ENCODE assay signal across 1 cellular context in the genomic region with DNA sequence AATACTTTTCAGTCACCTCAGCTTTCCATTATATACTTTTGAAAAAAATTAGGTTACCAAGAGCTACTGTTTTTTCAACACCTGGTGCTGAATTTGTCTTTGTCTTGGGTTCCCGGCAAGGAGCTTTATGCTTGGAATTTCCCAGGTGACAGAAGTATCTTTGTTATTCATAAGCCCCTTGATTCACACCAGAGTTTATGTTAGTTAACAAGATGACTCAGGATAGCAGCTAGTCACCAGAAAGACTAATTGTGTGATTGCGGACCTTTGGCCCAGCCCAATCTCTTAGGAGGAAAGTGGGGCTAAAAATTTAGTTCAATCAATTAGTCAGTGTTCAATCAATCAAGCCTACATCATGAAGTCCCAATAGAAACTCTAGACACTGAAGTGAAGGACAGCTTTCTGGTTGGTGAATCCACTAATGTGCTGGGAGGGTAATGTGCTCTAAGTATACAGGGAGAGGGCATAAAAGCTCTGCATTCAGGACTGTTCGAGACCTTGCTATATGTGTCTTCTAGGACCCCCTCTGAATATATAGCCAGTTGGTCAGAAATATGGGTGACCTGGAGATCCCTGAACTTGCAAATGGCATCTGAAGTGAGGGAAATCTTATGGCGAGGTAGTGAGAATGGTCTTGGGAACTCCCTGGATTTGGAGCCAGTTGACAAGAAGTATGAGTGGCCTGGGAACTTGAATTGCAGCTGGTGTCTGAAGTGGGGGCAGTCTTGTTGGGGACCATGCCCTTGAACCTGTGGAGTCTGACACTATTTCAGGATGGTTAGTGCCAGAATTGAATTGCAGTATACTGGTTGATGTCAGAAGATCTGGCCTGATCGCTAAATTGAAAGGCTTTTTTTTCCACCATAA.
TF ChIP-seq lines count a peak whose summit lies in the region.

No MANE protein-coding gene starts in this region.

TF ChIP-seq in H1, 55 proteins besides CTCF, POLR2A, EP300 and RAD21:
- TF ChIP-seq SRF (IDR thresholded peaks at IDR 0.05; ENCODE audit: low read depth, low read length) = no peak
- TF ChIP-seq, protein P1, sequence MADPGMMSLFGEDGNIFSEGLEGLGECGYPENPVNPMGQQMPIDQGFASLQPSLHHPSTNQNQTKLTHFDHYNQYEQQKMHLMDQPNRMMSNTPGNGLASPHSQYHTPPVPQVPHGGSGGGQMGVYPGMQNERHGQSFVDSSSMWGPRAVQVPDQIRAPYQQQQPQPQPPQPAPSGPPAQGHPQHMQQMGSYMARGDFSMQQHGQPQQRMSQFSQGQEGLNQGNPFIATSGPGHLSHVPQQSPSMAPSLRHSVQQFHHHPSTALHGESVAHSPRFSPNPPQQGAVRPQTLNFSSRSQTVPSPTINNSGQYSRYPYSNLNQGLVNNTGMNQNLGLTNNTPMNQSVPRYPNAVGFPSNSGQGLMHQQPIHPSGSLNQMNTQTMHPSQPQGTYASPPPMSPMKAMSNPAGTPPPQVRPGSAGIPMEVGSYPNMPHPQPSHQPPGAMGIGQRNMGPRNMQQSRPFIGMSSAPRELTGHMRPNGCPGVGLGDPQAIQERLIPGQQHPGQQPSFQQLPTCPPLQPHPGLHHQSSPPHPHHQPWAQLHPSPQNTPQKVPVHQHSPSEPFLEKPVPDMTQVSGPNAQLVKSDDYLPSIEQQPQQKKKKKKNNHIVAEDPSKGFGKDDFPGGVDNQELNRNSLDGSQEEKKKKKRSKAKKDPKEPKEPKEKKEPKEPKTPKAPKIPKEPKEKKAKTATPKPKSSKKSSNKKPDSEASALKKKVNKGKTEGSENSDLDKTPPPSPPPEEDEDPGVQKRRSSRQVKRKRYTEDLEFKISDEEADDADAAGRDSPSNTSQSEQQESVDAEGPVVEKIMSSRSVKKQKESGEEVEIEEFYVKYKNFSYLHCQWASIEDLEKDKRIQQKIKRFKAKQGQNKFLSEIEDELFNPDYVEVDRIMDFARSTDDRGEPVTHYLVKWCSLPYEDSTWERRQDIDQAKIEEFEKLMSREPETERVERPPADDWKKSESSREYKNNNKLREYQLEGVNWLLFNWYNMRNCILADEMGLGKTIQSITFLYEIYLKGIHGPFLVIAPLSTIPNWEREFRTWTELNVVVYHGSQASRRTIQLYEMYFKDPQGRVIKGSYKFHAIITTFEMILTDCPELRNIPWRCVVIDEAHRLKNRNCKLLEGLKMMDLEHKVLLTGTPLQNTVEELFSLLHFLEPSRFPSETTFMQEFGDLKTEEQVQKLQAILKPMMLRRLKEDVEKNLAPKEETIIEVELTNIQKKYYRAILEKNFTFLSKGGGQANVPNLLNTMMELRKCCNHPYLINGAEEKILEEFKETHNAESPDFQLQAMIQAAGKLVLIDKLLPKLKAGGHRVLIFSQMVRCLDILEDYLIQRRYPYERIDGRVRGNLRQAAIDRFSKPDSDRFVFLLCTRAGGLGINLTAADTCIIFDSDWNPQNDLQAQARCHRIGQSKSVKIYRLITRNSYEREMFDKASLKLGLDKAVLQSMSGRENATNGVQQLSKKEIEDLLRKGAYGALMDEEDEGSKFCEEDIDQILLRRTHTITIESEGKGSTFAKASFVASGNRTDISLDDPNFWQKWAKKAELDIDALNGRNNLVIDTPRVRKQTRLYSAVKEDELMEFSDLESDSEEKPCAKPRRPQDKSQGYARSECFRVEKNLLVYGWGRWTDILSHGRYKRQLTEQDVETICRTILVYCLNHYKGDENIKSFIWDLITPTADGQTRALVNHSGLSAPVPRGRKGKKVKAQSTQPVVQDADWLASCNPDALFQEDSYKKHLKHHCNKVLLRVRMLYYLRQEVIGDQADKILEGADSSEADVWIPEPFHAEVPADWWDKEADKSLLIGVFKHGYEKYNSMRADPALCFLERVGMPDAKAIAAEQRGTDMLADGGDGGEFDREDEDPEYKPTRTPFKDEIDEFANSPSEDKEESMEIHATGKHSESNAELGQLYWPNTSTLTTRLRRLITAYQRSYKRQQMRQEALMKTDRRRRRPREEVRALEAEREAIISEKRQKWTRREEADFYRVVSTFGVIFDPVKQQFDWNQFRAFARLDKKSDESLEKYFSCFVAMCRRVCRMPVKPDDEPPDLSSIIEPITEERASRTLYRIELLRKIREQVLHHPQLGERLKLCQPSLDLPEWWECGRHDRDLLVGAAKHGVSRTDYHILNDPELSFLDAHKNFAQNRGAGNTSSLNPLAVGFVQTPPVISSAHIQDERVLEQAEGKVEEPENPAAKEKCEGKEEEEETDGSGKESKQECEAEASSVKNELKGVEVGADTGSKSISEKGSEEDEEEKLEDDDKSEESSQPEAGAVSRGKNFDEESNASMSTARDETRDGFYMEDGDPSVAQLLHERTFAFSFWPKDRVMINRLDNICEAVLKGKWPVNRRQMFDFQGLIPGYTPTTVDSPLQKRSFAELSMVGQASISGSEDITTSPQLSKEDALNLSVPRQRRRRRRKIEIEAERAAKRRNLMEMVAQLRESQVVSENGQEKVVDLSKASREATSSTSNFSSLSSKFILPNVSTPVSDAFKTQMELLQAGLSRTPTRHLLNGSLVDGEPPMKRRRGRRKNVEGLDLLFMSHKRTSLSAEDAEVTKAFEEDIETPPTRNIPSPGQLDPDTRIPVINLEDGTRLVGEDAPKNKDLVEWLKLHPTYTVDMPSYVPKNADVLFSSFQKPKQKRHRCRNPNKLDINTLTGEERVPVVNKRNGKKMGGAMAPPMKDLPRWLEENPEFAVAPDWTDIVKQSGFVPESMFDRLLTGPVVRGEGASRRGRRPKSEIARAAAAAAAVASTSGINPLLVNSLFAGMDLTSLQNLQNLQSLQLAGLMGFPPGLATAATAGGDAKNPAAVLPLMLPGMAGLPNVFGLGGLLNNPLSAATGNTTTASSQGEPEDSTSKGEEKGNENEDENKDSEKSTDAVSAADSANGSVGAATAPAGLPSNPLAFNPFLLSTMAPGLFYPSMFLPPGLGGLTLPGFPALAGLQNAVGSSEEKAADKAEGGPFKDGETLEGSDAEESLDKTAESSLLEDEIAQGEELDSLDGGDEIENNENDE (IDR thresholded peaks at IDR 0.05; ENCODE audit: insufficient replicate concordance, low read length) = peak; percentile 60
- TF ChIP-seq TAF7 (optimal IDR thresholded peaks at IDR 0.05; ENCODE audit: borderline replicate concordance, low read depth, low read length) = peak; percentile 46
- peak; percentile 43; the same call in 1 of the 2 replicates for TF ChIP-seq TAF1 (IDR thresholded peaks at IDR 0.05; ENCODE audit: low read depth, low read length)
- peak; percentile 80 for TF ChIP-seq POU5F1 (IDR thresholded peaks at IDR 0.05; ENCODE audit: low read depth, low read length)
- TF ChIP-seq GABPA (IDR thresholded peaks at IDR 0.05; ENCODE audit: borderline replicate concordance, insufficient read depth, low read length) = no peak
- TF ChIP-seq TEAD4 (IDR thresholded peaks at IDR 0.05; ENCODE audit: low read depth, low read length) = peak; percentile 83; the same call in 1 of the 2 replicates
- no peak for TF ChIP-seq POLR2AphosphoS5 (IDR thresholded peaks at IDR 0.05; ENCODE audit: low read depth, low read length)
- TF ChIP-seq RNF2 (IDR thresholded peaks at IDR 0.05; ENCODE audit: borderline replicate concordance, low read depth, low read length, missing control alignments, poor library complexity, severe bottlenecking) = no peak
- no peak for TF ChIP-seq NRF1 (IDR thresholded peaks at IDR 0.05; ENCODE audit: low read depth, low read length)
- TF ChIP-seq, protein P2, sequence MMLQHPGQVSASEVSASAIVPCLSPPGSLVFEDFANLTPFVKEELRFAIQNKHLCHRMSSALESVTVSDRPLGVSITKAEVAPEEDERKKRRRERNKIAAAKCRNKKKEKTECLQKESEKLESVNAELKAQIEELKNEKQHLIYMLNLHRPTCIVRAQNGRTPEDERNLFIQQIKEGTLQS (IDR thresholded peaks at IDR 0.05; ENCODE audit: insufficient read depth, low read depth, low read length) = no peak
- no peak for TF ChIP-seq KDM5A (IDR thresholded peaks at IDR 0.05; ENCODE audit: low read length)
- TF ChIP-seq SP2 (IDR thresholded peaks at IDR 0.05; ENCODE audit: low read length) = no peak
- no peak for TF ChIP-seq JUN (IDR thresholded peaks at IDR 0.05; ENCODE audit: low read depth, low read length)
- TF ChIP-seq SP1 (IDR thresholded peaks at IDR 0.05; ENCODE audit: low read depth, low read length) = peak; percentile 71; the same call in 1 of the 2 replicates
- TF ChIP-seq ZNF274 (IDR thresholded peaks at IDR 0.05; ENCODE audit: borderline replicate concordance, extremely low read depth, low read length) = no peak
- peak; percentile 10 for TF ChIP-seq NANOG (IDR thresholded peaks at IDR 0.05; ENCODE audit: insufficient read depth, low read depth, low read length, poor library complexity, severe bottlenecking)
- TF ChIP-seq BRCA1 (IDR thresholded peaks at IDR 0.05; ENCODE audit: low read depth, low read length) = peak; percentile 62
- no peak for TF ChIP-seq CREB1 (IDR thresholded peaks at IDR 0.05)
- no peak for TF ChIP-seq HDAC6 (IDR thresholded peaks at IDR 0.05; ENCODE audit: low read depth, low read length)
- no peak for TF ChIP-seq GTF2F1 (IDR thresholded peaks at IDR 0.05; ENCODE audit: borderline replicate concordance, low read depth, low read length)
- TF ChIP-seq BACH1 (IDR thresholded peaks at IDR 0.05; ENCODE audit: low read length) = peak; percentile 29; the same call in 1 of the 2 replicates
- TF ChIP-seq SIRT6 (IDR thresholded peaks at IDR 0.05; ENCODE audit: low read length) = no peak
- no peak for TF ChIP-seq EGR1 (IDR thresholded peaks at IDR 0.05; ENCODE audit: borderline replicate concordance, low read depth, low read length)
- TF ChIP-seq RBBP5 (IDR thresholded peaks at IDR 0.05; ENCODE audit: borderline replicate concordance, low read depth, low read length) = no peak
- TF ChIP-seq MAFK (IDR thresholded peaks at IDR 0.05; ENCODE audit: low read depth, low read length) = peak; percentile 57; the same call in 1 of the 2 replicates
- no peak; the same call in 1 of the 2 replicates for TF ChIP-seq PHF8 (conservative IDR thresholded peaks at IDR 0.05; ENCODE audit: low read depth, low read length)
- TF ChIP-seq TBP (IDR thresholded peaks at IDR 0.05; ENCODE audit: low read depth, low read length) = 0 out of 2 replicates have a peak, but pooled peaks have one; percentile 13
- peak; percentile 91 for TF ChIP-seq TCF12 (IDR thresholded peaks at IDR 0.05; ENCODE audit: low read depth, low read length)
- no peak for TF ChIP-seq YY1 (IDR thresholded peaks at IDR 0.05; ENCODE audit: low read depth, low read length)
- no peak for TF ChIP-seq CTBP2 (IDR thresholded peaks at IDR 0.05; ENCODE audit: borderline replicate concordance, insufficient read depth, insufficient read length, low read length)
- TF ChIP-seq SIN3A (conservative IDR thresholded peaks at IDR 0.05 in 1 of 2, IDR thresholded peaks at IDR 0.05 in 1 of 2; ENCODE audit: low read depth in 1 of 2, low read length in 2 of 2) = 0 out of 4 replicates have a peak, but pooled peaks of 1 of the 2 experiments have one; percentile 29
- no peak for TF ChIP-seq SUZ12 (IDR thresholded peaks at IDR 0.05; ENCODE audit: low read length)
- no peak for TF ChIP-seq CHD2 (IDR thresholded peaks at IDR 0.05; ENCODE audit: low read length)
- TF ChIP-seq, protein P3, sequence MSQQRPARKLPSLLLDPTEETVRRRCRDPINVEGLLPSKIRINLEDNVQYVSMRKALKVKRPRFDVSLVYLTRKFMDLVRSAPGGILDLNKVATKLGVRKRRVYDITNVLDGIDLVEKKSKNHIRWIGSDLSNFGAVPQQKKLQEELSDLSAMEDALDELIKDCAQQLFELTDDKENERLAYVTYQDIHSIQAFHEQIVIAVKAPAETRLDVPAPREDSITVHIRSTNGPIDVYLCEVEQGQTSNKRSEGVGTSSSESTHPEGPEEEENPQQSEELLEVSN (IDR thresholded peaks at IDR 0.05) = no peak
- peak; percentile 65 for TF ChIP-seq JUND (IDR thresholded peaks at IDR 0.05; ENCODE audit: low read length)
- TF ChIP-seq BCL11A (IDR thresholded peaks at IDR 0.05; ENCODE audit: low read depth in 2 of 2, low read length in 2 of 2) = peak in 1 of 2 experiments; percentile 73
- no peak for TF ChIP-seq KDM4A (IDR thresholded peaks at IDR 0.05; ENCODE audit: low read depth, low read length, severe bottlenecking)
- no peak for TF ChIP-seq FOSL1 (IDR thresholded peaks at IDR 0.05; ENCODE audit: insufficient read depth, low read depth, low read length)
- TF ChIP-seq HDAC2 (IDR thresholded peaks at IDR 0.05; ENCODE audit: borderline replicate concordance in 1 of 2, low read depth in 2 of 2, low read length in 2 of 2) = 0 out of 4 replicates have a peak, but pooled peaks of 1 of the 2 experiments have one; percentile 65
- TF ChIP-seq RXRA (IDR thresholded peaks at IDR 0.05; ENCODE audit: insufficient read depth, low read depth, low read length) = no peak
